Comparison of ENCODE assay signal across 8 cellular contexts in genomic region chr6:130020106-130020851, GRCh38. TPM values are rescaled to one million over a fixed set of nuclear protein-coding genes. Genes with fewer than 3 reads are reported as not detected.
A peak's percentile ranks its signal among the peaks of the same experiment; 100 is the strongest.
DNase-seq lines count a peak whose midpoint lies in the region; ATAC-seq and TF ChIP-seq lines count a peak whose summit lies in the region.

No MANE protein-coding gene starts in this region.

- TF ChIP-seq POLR2A in lower leg skin (IDR thresholded peaks at IDR 0.05) = no peak

- TF ChIP-seq CTCF in coronary artery (IDR thresholded peaks at IDR 0.05) (no peak), lower leg skin (IDR thresholded peaks at IDR 0.05) (no peak)

- peak overlapping the region; percentile 72 to 91 for H3K27ac ChIP-seq in coronary artery

- H3K4me3 ChIP-seq in coronary artery (peak overlapping the region; percentile 96), lower leg skin (ENCODE audit: low read depth, poor library complexity, severe bottlenecking) (peak overlapping the region; percentile 60)

- ATAC-seq in GM19023 (IDR thresholded peaks at IDR 0.05; ENCODE audit: unreplicated experiment) (no peak), HG03039 (IDR thresholded peaks at IDR 0.05; ENCODE audit: unreplicated experiment) (no peak)

- POLR2A ChIA-PET in HEK293T (lab: Yijun Ruan, JAX) = no interaction called here

- intact Hi-C loops in lower leg skin (cut with DNase I; ENCODE audit: low total_unique reads) = no loop called here

- DNase-seq in C1 segment of cervical spinal cord (lab: John Stamatoyannopoulos, UW) (peak in 8 of 14 donors; percentile 12 to 50 (median 22)), HEK293T (ENCODE audit: extremely low spot score) (peak; percentile 48), coronary artery (ENCODE audit: low spot score) (peak; percentile 73), lower leg skin (ENCODE audit: low spot score in 2 of 2) (peak in 1 of 2 donors; percentile 86)
- DNase-seq in activated CD4-positive, CD25-positive, alpha-beta regulatory T cell (lab: John Stamatoyannopoulos, UW) = peak; percentile 16 to 29 (median 24)
- DNase-seq in stimulated activated CD8-positive, alpha-beta memory T cell treated with anti-CD3 and anti-CD28 coated beads, Interleukin-4, amount 100 ng/mL, for 24 hours (ENCODE audit: low read depth) = peak; percentile 17

- 0 to 1% methylated on average over 42 to 58 of the region's 79 CpGs for WGBS in lower leg skin, 2 donors

- CTCF ChIA-PET in HEK293T (lab: Yijun Ruan, JAX) = interaction anchor here (0.7 to 1.3 kb wide), 3 partner anchors 291 to 521 kb away, joined by 3 to 5 read pairs (median 4); no protein-coding TSS in a partner anchor

TF ChIP-seq in HEK293T, 16 proteins besides CTCF, POLR2A, EP300 and RAD21:
- TF ChIP-seq PKNOX1 (IDR thresholded peaks at IDR 0.05) (no peak), L3MBTL2 (conservative IDR thresholded peaks at IDR 0.05) (no peak), BHLHE40 (IDR thresholded peaks at IDR 0.05; ENCODE audit: borderline replicate concordance) (no peak), HDGF (IDR thresholded peaks at IDR 0.05; ENCODE audit: borderline replicate concordance) (no peak), ELF4 (IDR thresholded peaks at IDR 0.05) (no peak), SUZ12 (IDR thresholded peaks at IDR 0.05) (no peak), CTBP1 (IDR thresholded peaks at IDR 0.05; ENCODE audit: borderline replicate concordance) (no peak), FOXM1 (IDR thresholded peaks at IDR 0.05; ENCODE audit: borderline replicate concordance) (no peak), NFRKB (IDR thresholded peaks at IDR 0.05) (no peak), ARNT (IDR thresholded peaks at IDR 0.05) (no peak)

RNA-seq across cellular contexts. Expression of gene L3MBTL3, which starts 1.9 kb away (rescaled TPM):
- total RNA-seq in lower leg skin = 10 to 100 TPM in 1 of 4 donors, 1 to 10 TPM in 3; 4.0 to 10.0 (median 5.9) TPM
